Comparison of ENCODE assay signal across 8 cellular contexts in the genomic region with DNA sequence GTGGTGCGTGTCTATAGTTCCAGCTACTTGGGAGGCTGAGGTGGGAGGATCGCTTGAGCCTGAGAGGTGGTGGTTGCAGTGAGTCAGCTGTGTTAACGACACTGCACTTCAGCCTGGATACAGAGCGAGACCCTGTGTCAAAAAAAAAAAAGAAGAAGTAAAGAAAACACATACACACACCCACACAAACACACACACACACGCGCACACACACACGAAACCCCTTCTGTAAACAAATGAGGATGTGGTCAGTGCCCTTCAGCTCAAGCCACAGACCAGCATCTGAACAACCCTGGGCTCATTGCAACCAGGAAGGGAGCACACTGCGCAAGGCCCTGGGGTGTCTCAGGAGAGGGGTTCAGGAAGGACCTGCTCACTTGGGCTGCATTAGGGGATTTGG. TPM values are rescaled to one million over a fixed set of nuclear protein-coding genes. Genes with fewer than 3 reads are reported as not detected.
DNase-seq lines count a peak whose midpoint lies in the region; ATAC-seq and TF ChIP-seq lines count a peak whose summit lies in the region.

No MANE protein-coding gene starts in this region.

- peak; percentile 42 for ATAC-seq in GM18858 (IDR thresholded peaks at IDR 0.05; ENCODE audit: unreplicated experiment)
- ATAC-seq in GM21825 (IDR thresholded peaks at IDR 0.05; ENCODE audit: unreplicated experiment), result peak; percentile 77
- peak; percentile 62 for ATAC-seq in memory B cell (ENCODE audit: low read depth)
- no peak for ATAC-seq in HG03565 (IDR thresholded peaks at IDR 0.05; ENCODE audit: unreplicated experiment)

- peak overlapping the region; percentile 63 for H3K4me3 Mint-ChIP-seq in memory B cell

- POLR2A ChIA-PET in HEK293T (lab: Yijun Ruan, JAX), result no interaction called here

- peaks cover 20% of the 10 kb centered on the region for H3K4me1 Mint-ChIP-seq in memory B cell

- no peaks in the 10 kb centered on the region for H3K9me3 Mint-ChIP-seq in memory B cell

- H3K27ac Mint-ChIP-seq in memory B cell, result peak overlapping the region; percentile 15

- CTCF ChIA-PET in HEK293T (lab: Yijun Ruan, JAX), result interaction anchor here (0.9 to 1.4 kb wide), 2 partner anchors 20 to 28 kb away, joined by 3 to 7 read pairs; no protein-coding TSS in a partner anchor

- no peak overlapping the region for H3K4me3 ChIP-seq in foreskin fibroblast (ENCODE audit: low read depth in 1 of 2, low read length in 2 of 2)

- TF ChIP-seq CTCF in foreskin fibroblast (IDR thresholded peaks at IDR 0.05; ENCODE audit: low read depth, low read length), result no peak

- H3K36me3 Mint-ChIP-seq in memory B cell, result no peaks in the 10 kb centered on the region

- peaks cover 6% of the 10 kb centered on the region for H3K27me3 Mint-ChIP-seq in memory B cell

- DNase-seq in M059J (ENCODE audit: low read depth) (peak; percentile 25), memory B cell (ENCODE audit: low spot score in 2 of 2) (no peak), foreskin fibroblast (no peak), NCI-H82 treated with DMSO at 0.1 percent for 48 hours (lab: John Stamatoyannopoulos, UW; ENCODE audit: unreplicated experiment) (no peak), HEK293T (ENCODE audit: extremely low spot score) (no peak)

TF ChIP-seq in HEK293T, 16 proteins besides CTCF, POLR2A, EP300 and RAD21:
- no peak for TF ChIP-seq LEF1 (IDR thresholded peaks at IDR 0.05; ENCODE audit: borderline replicate concordance)
- TF ChIP-seq CTBP1 (IDR thresholded peaks at IDR 0.05; ENCODE audit: borderline replicate concordance), result no peak
- no peak for TF ChIP-seq SP1 (IDR thresholded peaks at IDR 0.05)
- TF ChIP-seq SUZ12 (IDR thresholded peaks at IDR 0.05), result no peak
- no peak for TF ChIP-seq ARNT (IDR thresholded peaks at IDR 0.05)
- TF ChIP-seq, protein P1, sequence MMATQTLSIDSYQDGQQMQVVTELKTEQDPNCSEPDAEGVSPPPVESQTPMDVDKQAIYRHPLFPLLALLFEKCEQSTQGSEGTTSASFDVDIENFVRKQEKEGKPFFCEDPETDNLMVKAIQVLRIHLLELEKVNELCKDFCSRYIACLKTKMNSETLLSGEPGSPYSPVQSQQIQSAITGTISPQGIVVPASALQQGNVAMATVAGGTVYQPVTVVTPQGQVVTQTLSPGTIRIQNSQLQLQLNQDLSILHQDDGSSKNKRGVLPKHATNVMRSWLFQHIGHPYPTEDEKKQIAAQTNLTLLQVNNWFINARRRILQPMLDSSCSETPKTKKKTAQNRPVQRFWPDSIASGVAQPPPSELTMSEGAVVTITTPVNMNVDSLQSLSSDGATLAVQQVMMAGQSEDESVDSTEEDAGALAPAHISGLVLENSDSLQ (IDR thresholded peaks at IDR 0.05), result no peak
- no peak for TF ChIP-seq NFRKB (IDR thresholded peaks at IDR 0.05)
- TF ChIP-seq FOXM1 (IDR thresholded peaks at IDR 0.05; ENCODE audit: borderline replicate concordance), result no peak
- no peak for TF ChIP-seq TARDBP (IDR thresholded peaks at IDR 0.05)
- TF ChIP-seq L3MBTL2 (conservative IDR thresholded peaks at IDR 0.05), result no peak
- TF ChIP-seq BHLHE40 (IDR thresholded peaks at IDR 0.05; ENCODE audit: borderline replicate concordance), result no peak
- TF ChIP-seq ELF4 (IDR thresholded peaks at IDR 0.05), result no peak

RNA-seq across cellular contexts. Expression of a gene that starts 47.9 kb away (rescaled TPM):
- total RNA-seq in M059J (2014; rRNA removed; shearing (Covaris generic)), result 0.07 TPM in 1 of 2 replicates, not detected in the other

RNA-seq across cellular contexts. Expression of a gene that starts 51.3 kb away (rescaled TPM):
- 345 and 486 TPM in 2 replicates for total RNA-seq in M059J (2014; rRNA removed; shearing (Covaris generic))
